In genomic region chr2:241316825-241317224, GRCh38 we compare ENCODE assay signal across 8 cellular contexts. TPM values are rescaled to one million over a fixed set of nuclear protein-coding genes. Genes with fewer than 3 reads are reported as not detected.
DNase-seq lines count a peak whose midpoint lies in the region; ATAC-seq and TF ChIP-seq lines count a peak whose summit lies in the region.

No MANE protein-coding gene starts in this region.

- H3K4me3 Mint-ChIP-seq in naive B cell, result peak overlapping the region; percentile 91 to 100 (median 99)

- H3K36me3 Mint-ChIP-seq in naive B cell, result no peaks in the 10 kb centered on the region

- H3K27me3 ChIP-seq in AG04450 (ENCODE audit: control insufficient read depth, insufficient read depth, low read length), result no peaks in the 10 kb centered on the region
- no peaks in the 10 kb centered on the region for H3K27me3 ChIP-seq in Karpas-422 (ENCODE audit: low read length)

- H3K27ac ChIP-seq in AG04450 (ENCODE audit: low read depth, low read length), result peak overlapping the region; percentile 88
- H3K27ac ChIP-seq in Karpas-422 (ENCODE audit: low read length), result peak overlapping the region; percentile 82
- H3K27ac ChIP-seq in cingulate gyrus (ENCODE audit: low read depth, low read length), result peak overlapping the region; percentile 83

- POLR2A ChIA-PET in AG04450 (lab: Yijun Ruan, JAX), result interaction anchor here (0.6 to 1.0 kb wide), 2 partner anchors 28 to 39 kb away, joined by 3 to 4 read pairs; partner anchors contain the start of gene FARP2

- H2AFZ ChIP-seq in Karpas-422 (ENCODE audit: low read length), result no peak overlapping the region

- H3K4me3 ChIP-seq in AG04450 (ENCODE audit: low read depth, low read length) (peak overlapping the region; percentile 96), Karpas-422 (ENCODE audit: low read length) (peak overlapping the region; percentile 90)

- peak overlapping the region; percentile 97 for H3K4me2 ChIP-seq in Karpas-422 (ENCODE audit: low read depth, low read length, poor library complexity, severe bottlenecking)

- peaks cover 91% of the 10 kb centered on the region for H3K79me2 ChIP-seq in Karpas-422 (ENCODE audit: low read length)

- CTCF ChIA-PET in AG04450 (lab: Charles Lee), result no interaction called here

- peak overlapping the region; percentile 97 for H3K9ac ChIP-seq in Karpas-422 (ENCODE audit: low read length)

- peaks cover 45% of the 10 kb centered on the region for H4K20me1 ChIP-seq in Karpas-422 (ENCODE audit: insufficient read depth, low read depth, low read length)

- peaks cover 63 to 75% (median 73%) of the 10 kb centered on the region in 3 donors for H3K4me1 Mint-ChIP-seq in naive B cell

- DNase-seq in AG04450 (ENCODE audit: low read depth, low spot score), result no peak
- no peak for DNase-seq in Karpas-422
- no peak for DNase-seq in naive B cell
- no peak for DNase-seq in NCI-H187 treated with DMSO at 0.1 percent for 48 hours (lab: John Stamatoyannopoulos, UW)
- no peak for DNase-seq in NCI-H2029 (lab: John Stamatoyannopoulos, UW)
- DNase-seq in foreskin melanocyte, result no peak
- DNase-seq in OCI-M1 (lab: John Stamatoyannopoulos, UW), result no peak

- H3K27me3 Mint-ChIP-seq in naive B cell, result no peaks in the 10 kb centered on the region

- peaks cover 72% of the 10 kb centered on the region for H3K4me1 ChIP-seq in Karpas-422 (ENCODE audit: low read length)

- H3K9me3 ChIP-seq in AG04450 (ENCODE audit: control insufficient read depth, insufficient read depth, low read length) (peaks cover 4% of the 10 kb centered on the region; the same call in 1 of the 2 replicates), Karpas-422 (ENCODE audit: low read length) (no peaks in the 10 kb centered on the region)

- no peak for TF ChIP-seq CTCF in AG04450 (IDR thresholded peaks at IDR 0.05; ENCODE audit: low read depth, low read length)

- H3K36me3 ChIP-seq in Karpas-422 (ENCODE audit: insufficient read depth, low read length), result peaks cover 19% of the 10 kb centered on the region

- peaks cover 0 to 2% (median 0%) of the 10 kb centered on the region in 7 donors for H3K9me3 Mint-ChIP-seq in naive B cell

- peak overlapping the region; percentile 97 to 100 (median 98) for H3K27ac Mint-ChIP-seq in naive B cell

- no peak for ATAC-seq in naive B cell (ENCODE audit: low read depth in 2 of 2)

- no peaks in the 10 kb centered on the region for H3K9me2 ChIP-seq in Karpas-422 (replicated peaks; ENCODE audit: insufficient read depth, low read length)

RNA-seq across cellular contexts. Expression of gene SEPTIN2, which starts 1.1 kb away (rescaled TPM):
- polyA plus RNA-seq in AG04450 (2011; rRNA removed) (788 and 1,080 TPM in 2 replicates), naive B cell (ENCODE audit: low read depth in 6 of 6) (100 to 1,000 TPM in 5 of 6 donors, 10 to 100 TPM in 1; 91.6 to 177 (median 125) TPM)
- polyA minus RNA-seq in AG04450 (2011; rRNA and poly(A)+ RNA removed), result 366 and 582 TPM in 2 replicates
- total RNA-seq in Karpas-422 (2014; rRNA removed; shearing (Covaris generic); ENCODE audit: low replicate concordance), result 208 and 281 TPM in 2 replicates

RNA-seq across cellular contexts. Expression of gene HDLBP, which starts 1.4 kb away (rescaled TPM):
- polyA plus RNA-seq in AG04450 (2011; rRNA removed) (707 and 731 TPM in 2 replicates), naive B cell (ENCODE audit: low read depth in 6 of 6) (10 to 100 TPM in 5 of 6 donors, 1 to 10 TPM in 1; 10.0 to 54.7 (median 28.7) TPM)
- 1,398 and 1,782 TPM in 2 replicates for polyA minus RNA-seq in AG04450 (2011; rRNA and poly(A)+ RNA removed)
- 141 and 167 TPM in 2 replicates for total RNA-seq in Karpas-422 (2014; rRNA removed; shearing (Covaris generic); ENCODE audit: low replicate concordance)

RNA-seq across cellular contexts. Expression of gene FARP2, which starts 39.3 kb away (rescaled TPM):
- polyA plus RNA-seq in AG04450 (2011; rRNA removed) (25.4 and 27.0 TPM in 2 replicates), naive B cell (ENCODE audit: low read depth in 6 of 6) (10 to 100 TPM; 24.4 to 35.6 (median 29.5) TPM)
- 50.5 and 58.7 TPM in 2 replicates for polyA minus RNA-seq in AG04450 (2011; rRNA and poly(A)+ RNA removed)
- 30.5 and 40.0 TPM in 2 replicates for total RNA-seq in Karpas-422 (2014; rRNA removed; shearing (Covaris generic); ENCODE audit: low replicate concordance)

Comparison
In these comparisons a context has a peak if more than half of its experiments do, and no peak if none do; other contexts are left out.
1. RNA of gene HDLBP, which starts 1.4 kb away (polyA plus RNA-seq): 707 to 731 TPM in AG04450; 10.0 to 54.7 TPM in naive B cell; every median in the first group is over 10 times any median in the second.
2. Peak in every context shown above with its lines, with median percentiles within 50 percentile points of each other: H3K27ac ChIP-seq.